11 cellular contexts compared by ENCODE assay signal in genomic region chr12:82996168-82996812, GRCh38.
A peak's percentile ranks its signal among the peaks of the same experiment; 100 is the strongest.
DNase-seq lines count a peak whose midpoint lies in the region; ATAC-seq and TF ChIP-seq lines count a peak whose summit lies in the region.
"Had no signal": no experiment of that assay in that cellular context is flagged by ENCODE, and none has a peak within 500 bp of the region (broad histone marks: within the 10 kb centered on the region; RNA-seq: fewer than 3 reads in every experiment).

No MANE protein-coding gene starts in this region.

- no peak overlapping the region for H3K9ac ChIP-seq in PC-3 (ENCODE audit: low read length)

- peak; percentile 33 for DNase-seq in DMS153 treated with DMSO at 0.1 percent for 48 hours (lab: John Stamatoyannopoulos, UW; ENCODE audit: unreplicated experiment)
- DNase-seq in PC-3: peak; percentile 59
- DNase-seq in NCI-H2196 (lab: John Stamatoyannopoulos, UW; ENCODE audit: unreplicated experiment): no peak
- no peak for DNase-seq in dorsolateral prefrontal cortex
- no peak for DNase-seq in NOMO-1 (lab: John Stamatoyannopoulos, UW; ENCODE audit: unreplicated experiment in 2 of 2)
- DNase-seq: activated CD4-positive, alpha-beta memory T cell treated with anti-CD3 and anti-CD28 coated beads for 36 hours had no signal

- no peak overlapping the region for H3K4me2 ChIP-seq in PC-3 (ENCODE audit: low read length)

- intact Hi-C loops in PC-3 (cut with micrococcal nuclease) (no loop called here), dorsolateral prefrontal cortex (cut with DNase I) (no loop called here)

- BruUV-seq in PC-3 (replicated peaks; lab: Mats Ljungman, UMichigan): no TSS peak

- POLR2A ChIA-PET in PC-3 (lab: Charles Lee; ENCODE audit: unreplicated experiment): no interaction called here

- no peaks in the 10 kb centered on the region for H3F3A ChIP-seq in PC-3 (ENCODE audit: low read length, unreplicated experiment)

- H3K79me2 ChIP-seq in PC-3 (ENCODE audit: low read length): no peaks in the 10 kb centered on the region

- CTCF ChIA-PET in PC-3 (lab: Charles Lee): no interaction called here

- no peak overlapping the region for H2AFZ ChIP-seq in PC-3 (ENCODE audit: low read length)

- peak; percentile 80 for ATAC-seq in GM19025 (IDR thresholded peaks at IDR 0.05; ENCODE audit: low read depth, unreplicated experiment)
- ATAC-seq in HG03175 (IDR thresholded peaks at IDR 0.05; ENCODE audit: unreplicated experiment): peak; percentile 80
- ATAC-seq in PC-3: peak; percentile 74
- ATAC-seq in HG03025 (IDR thresholded peaks at IDR 0.05; ENCODE audit: low FRiP score, unreplicated experiment): no peak

- H4K20me1 ChIP-seq in PC-3 (ENCODE audit: low read length): no peaks in the 10 kb centered on the region

- H3K36me3 ChIP-seq in PC-3 (ENCODE audit: low read depth, low read length): no peaks in the 10 kb centered on the region
- H3K36me3 ChIP-seq: breast epithelium had no signal

- H3K9me2 ChIP-seq in PC-3 (replicated peaks; ENCODE audit: low read length): no peaks in the 10 kb centered on the region

- H3K27ac ChIP-seq in PC-3 (ENCODE audit: low read length): no peak overlapping the region
- peak overlapping the region in 2 of 59 donors; percentile 1 to 62 for H3K27ac ChIP-seq in dorsolateral prefrontal cortex
- H3K27ac ChIP-seq: breast epithelium had no signal

- H3K27me3 ChIP-seq in PC-3 (ENCODE audit: low read length) (no peaks in the 10 kb centered on the region), dorsolateral prefrontal cortex (no peaks in the 10 kb centered on the region)
- H3K27me3 ChIP-seq: breast epithelium had no signal

- no peak overlapping the region for H3K4me3 ChIP-seq in PC-3 (ENCODE audit: low read length)
- no peak overlapping the region for H3K4me3 ChIP-seq in dorsolateral prefrontal cortex
- H3K4me3 ChIP-seq: breast epithelium, lung had no signal

- H3K9me3 ChIP-seq in PC-3 (ENCODE audit: low read length): no peaks in the 10 kb centered on the region
- H3K9me3 ChIP-seq: breast epithelium had no signal

- TF ChIP-seq CTCF in PC-3 (conservative IDR thresholded peaks at IDR 0.05; ENCODE audit: low read depth, low read length): no peak
- no peak for TF ChIP-seq CTCF in dorsolateral prefrontal cortex (IDR thresholded peaks at IDR 0.05 in 54 of 56, conservative IDR thresholded peaks at IDR 0.05 in 2 of 56; ENCODE audit: low read depth in 1 of 56, partially characterized antibody in 56 of 56)

- H3K4me1 ChIP-seq in PC-3 (ENCODE audit: insufficient read depth, low read length): no peaks in the 10 kb centered on the region
- H3K4me1 ChIP-seq: breast epithelium had no signal

Comparison
In these comparisons a context has a peak if more than half of its experiments do, and no peak if none do; other contexts are left out.
1. DNase-seq: peak in DMS153 treated with DMSO at 0.1 percent for 48 hours (single experiment) and PC-3 (single experiment); none in NCI-H2196 (single experiment), dorsolateral prefrontal cortex (0 of 10) and NOMO-1 (0 of 2).